20 cellular contexts compared by ENCODE assay signal in the genomic region with DNA sequence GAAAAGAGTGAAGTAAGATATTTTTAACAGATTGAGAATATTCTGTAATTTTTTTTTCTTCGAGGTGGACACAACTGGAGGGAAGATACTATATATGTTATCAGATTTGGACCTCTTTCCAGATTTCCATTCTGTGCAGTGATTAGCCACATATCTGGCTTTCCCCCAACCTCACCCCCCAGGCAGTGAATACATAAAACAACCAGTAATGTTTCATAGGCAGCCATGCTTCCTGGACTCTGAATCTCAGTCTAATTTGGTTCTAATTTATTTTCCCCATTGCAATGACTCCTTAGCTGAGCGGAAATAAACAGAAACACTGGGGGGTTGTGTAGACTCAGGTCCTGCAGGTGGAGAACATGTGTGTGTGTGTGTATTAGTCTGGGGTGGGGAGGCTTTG.
DNase-seq lines count a peak whose midpoint lies in the region; ATAC-seq and TF ChIP-seq lines count a peak whose summit lies in the region.
"Had no signal": no experiment of that assay in that cellular context is flagged by ENCODE, and none has a peak within 500 bp of the region (broad histone marks: within the 10 kb centered on the region; RNA-seq: fewer than 3 reads in every experiment).

No MANE protein-coding gene starts in this region.

- peak; percentile 81 for DNase-seq in DMS153 (lab: John Stamatoyannopoulos, UW)
- peak; percentile 17 for DNase-seq in H4 (ENCODE audit: low spot score)
- DNase-seq in NCI-H2029 treated with DMSO at 0.1 percent for 48 hours (lab: John Stamatoyannopoulos, UW): peak; percentile 64
- no peak for DNase-seq in HuH-7 (ENCODE audit: low spot score)
- no peak for DNase-seq in NK-92 (lab: John Stamatoyannopoulos, UW; ENCODE audit: unreplicated experiment)
- DNase-seq: activated CD4-positive, alpha-beta T cell treated with anti-CD3 and anti-CD28 coated beads, Interleukin-2, amount 50 U/mL, for 1 hour; activated CD8-positive, alpha-beta memory T cell treated with anti-CD3 and anti-CD28 coated beads, Interleukin-2, amount 50 U/mL, for 4 hours; activated effector memory CD4-positive, alpha-beta T cell treated with Interleukin-2 at 50 U/mL for 16 hours; left colon; naive thymus-derived CD4-positive, alpha-beta T cell; NCI-H2171; NCI-H82; Peyer's patch; retina; stimulated activated CD4-positive, alpha-beta T cell treated with anti-CD3 and anti-CD28 coated beads, Interleukin-2, amount 100 ng/mL, for 48 hours; stimulated activated naive B cell treated with anti-CD40 and anti-IgM and Interleukin-4, amounts not matched to agents 10 μg/mL and 1 μg/mL and 100 μg/mL, for 72 hours; T-helper 2 cell; testis had no signal

- ATAC-seq in SK-N-SH treated with all-trans-retinoic acid at 6 μM for 48 hours: no peak
- no peak for ATAC-seq in GM21825 (IDR thresholded peaks at IDR 0.05; ENCODE audit: unreplicated experiment)
- ATAC-seq: naive thymus-derived CD4-positive, alpha-beta T cell; stimulated activated naive B cell treated with anti-CD40 and anti-IgM and Interleukin-4, amounts not matched to agents 10 μg/mL and 1 μg/mL and 100 μg/mL, for 72 hours had no signal

TF ChIP-seq in SK-N-SH treated with all-trans-retinoic acid at 6 μM for 48 hours, 23 proteins besides CTCF, POLR2A, EP300 and RAD21:
- TF ChIP-seq TCF4 (CRISPR knock-in tag; IDR thresholded peaks at IDR 0.05; ENCODE audit: borderline replicate concordance) (peak; percentile 47; the same call in 1 of the 2 replicates), ISL1 (CRISPR knock-in tag; IDR thresholded peaks at IDR 0.05) (no peak)

Comparison
In these comparisons a context has a peak if more than half of its experiments do, and no peak if none do; other contexts are left out.
1. DNase-seq: peak in DMS153 (single experiment), H4 (single experiment) and NCI-H2029 treated with DMSO at 0.1 percent for 48 hours (single experiment); none in HuH-7 (single experiment) and NK-92 (single experiment).